ENCODE assay signal across 8 cellular contexts in the genomic region with DNA sequence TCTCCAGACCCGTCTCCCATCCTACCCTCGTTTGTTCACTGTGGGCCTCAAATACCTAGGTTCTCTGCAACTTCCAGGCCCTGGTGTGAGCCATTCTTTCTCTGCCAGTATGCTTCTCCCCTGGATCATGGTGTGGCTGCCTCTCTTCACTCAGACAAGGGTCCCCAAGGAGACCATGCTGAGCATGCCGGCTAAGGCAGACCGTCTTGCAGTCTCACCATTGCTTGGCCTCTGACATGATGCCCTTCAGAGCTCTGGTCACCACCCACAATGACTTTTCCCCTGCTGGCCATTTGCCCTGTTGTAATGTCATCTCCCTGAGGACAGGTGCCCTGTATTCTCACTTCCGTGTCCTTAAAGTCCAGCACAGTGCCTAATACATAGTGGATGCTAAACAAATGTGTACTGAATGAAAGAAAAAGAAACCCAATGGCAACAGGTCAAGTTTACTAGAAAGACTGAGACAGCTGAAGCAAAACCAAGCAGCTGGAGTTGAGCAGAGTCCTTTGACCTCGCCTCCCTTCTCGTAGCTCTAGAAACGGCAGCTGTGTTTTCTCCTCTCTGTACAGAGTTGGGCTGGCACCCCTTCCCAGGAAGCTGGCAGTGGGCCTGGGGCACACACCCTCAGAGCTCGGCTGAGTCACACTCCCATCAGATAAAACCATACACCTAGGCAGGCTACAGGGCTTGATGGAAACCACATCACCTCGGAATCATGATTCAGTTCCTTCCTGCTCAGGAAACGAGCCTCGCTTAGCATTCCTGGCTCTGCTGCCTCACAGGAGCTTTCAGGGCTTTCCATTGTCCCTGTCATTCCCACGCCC. TPM values are rescaled to one million over a fixed set of nuclear protein-coding genes. Genes with fewer than 3 reads are reported as not detected.
DNase-seq lines count a peak whose midpoint lies in the region; ATAC-seq and TF ChIP-seq lines count a peak whose summit lies in the region.

No MANE protein-coding gene starts in this region.

- peaks cover 14% of the 10 kb centered on the region for H3K36me3 ChIP-seq in H7 (replicated peaks; ENCODE audit: control insufficient read depth, insufficient read depth, low read length)
- H3K36me3 ChIP-seq in brain microvascular endothelial cell (replicated peaks): peaks cover 31% of the 10 kb centered on the region

- no peak for ATAC-seq in GM21529 (IDR thresholded peaks at IDR 0.05; ENCODE audit: unreplicated experiment)
- no peak for ATAC-seq in GM21786 (IDR thresholded peaks at IDR 0.05; ENCODE audit: unreplicated experiment)

- DNase-seq in H7 (peak; percentile 23), T follicular helper cell (ENCODE audit: low read depth) (peak; percentile 55), brain microvascular endothelial cell (peak; percentile 32), left kidney (ENCODE audit: low read depth, low spot score) (peak; percentile 71), epidermal melanocyte (ENCODE audit: insufficient read length, low spot score) (no peak)
- DNase-seq in stimulated activated naive CD4-positive, alpha-beta T cell (lab: John Stamatoyannopoulos, UW): peak in 4 of 6 experiments; percentile 15 to 50 (median 35)

- H3K27me3 ChIP-seq in H7 (ENCODE audit: control insufficient read depth, insufficient read depth, low read length): no peaks in the 10 kb centered on the region
- no peaks in the 10 kb centered on the region for H3K27me3 ChIP-seq in brain microvascular endothelial cell (replicated peaks)

- in situ Hi-C loops in brain microvascular endothelial cell (cut with HindIII; ENCODE audit: low pct_ligation_motif_present, low sequenced_read_pairs): no loop called here

- H3K27ac ChIP-seq in brain microvascular endothelial cell: no peak overlapping the region

- no peak for TF ChIP-seq CTCF in brain microvascular endothelial cell (IDR thresholded peaks at IDR 0.05; ENCODE audit: low read depth, low read length, missing control alignments)

- H3K4me3 ChIP-seq in H7 (ENCODE audit: insufficient read depth, low read depth, low read length): no peak overlapping the region
- H3K4me3 ChIP-seq in brain microvascular endothelial cell (ENCODE audit: low read depth, low read length): no peak overlapping the region

RNA-seq across cellular contexts. Expression of a gene that starts 8.6 kb away (rescaled TPM):
- not detected in 2 replicates for total RNA-seq in H7 (2014; rRNA removed; shearing (Covaris generic))

RNA-seq across cellular contexts. Expression of a gene that starts 18.8 kb away (rescaled TPM):
- 63.8 and 86.9 TPM in 2 replicates for total RNA-seq in H7 (2014; rRNA removed; shearing (Covaris generic))

RNA-seq across cellular contexts. Expression of a gene that starts 22.2 kb away (rescaled TPM):
- 85.8 and 99.0 TPM in 2 replicates for total RNA-seq in H7 (2014; rRNA removed; shearing (Covaris generic))

RNA-seq across cellular contexts. Expression of a gene that starts 28.8 kb away (rescaled TPM):
- total RNA-seq in H7 (2014; rRNA removed; shearing (Covaris generic)): 2.9 and 4.5 TPM in 2 replicates
